In genomic region chr11:1926156-1927031, GRCh38 we compare ENCODE assay signal across 21 cellular contexts. TPM values are rescaled to one million over a fixed set of nuclear protein-coding genes. Genes with fewer than 3 reads are reported as not detected.
DNase-seq lines count a peak whose midpoint lies in the region; ATAC-seq and TF ChIP-seq lines count a peak whose summit lies in the region.
"Had no signal": no experiment of that assay in that cellular context is flagged by ENCODE, and none has a peak within 500 bp of the region (broad histone marks: within the 10 kb centered on the region; RNA-seq: fewer than 3 reads in every experiment).

No MANE protein-coding gene starts in this region.

- no peak for TF ChIP-seq POLR2A in heart left ventricle (IDR thresholded peaks at IDR 0.05)

- H3K27ac ChIP-seq in heart left ventricle, result peak overlapping the region; percentile 54 to 87 (median 70)
- no peak overlapping the region for H3K27ac ChIP-seq in naive thymus-derived CD4-positive, alpha-beta T cell (ENCODE audit: low read depth, low read length)
- H3K27ac ChIP-seq: skin epidermis, upper lobe of right lung had no signal

- ATAC-seq in left cardiac atrium (no peak), heart left ventricle (peak in 3 of 4 donors; percentile 2 to 33 (median 13)), GM21619 (IDR thresholded peaks at IDR 0.05; ENCODE audit: unreplicated experiment) (no peak)
- peak; percentile 37 for ATAC-seq in naive thymus-derived CD4-positive, alpha-beta T cell
- ATAC-seq: HCT116, upper lobe of right lung had no signal

- WGBS in heart left ventricle, 4 donors, result 77 to 83% (median 78%) methylated on average over 40 to 42 of the region's 42 CpGs

- H3K36me3 ChIP-seq in heart left ventricle, result no peaks in the 10 kb centered on the region
- H3K36me3 ChIP-seq in naive thymus-derived CD4-positive, alpha-beta T cell (ENCODE audit: control insufficient read depth in 2 of 3, insufficient read depth in 3 of 3, low read length in 3 of 3), result no peaks in the 10 kb centered on the region
- H3K36me3 ChIP-seq: adrenal gland, upper lobe of right lung had no signal

- peak overlapping the region in 1 of 12 donors; percentile 6 for H3K4me3 ChIP-seq in heart left ventricle
- H3K4me3 ChIP-seq in naive thymus-derived CD4-positive, alpha-beta T cell (ENCODE audit: low read length), result no peak overlapping the region
- H3K4me3 ChIP-seq: adrenal gland, skin epidermis, upper lobe of right lung had no signal

- H3K4me1 ChIP-seq in heart left ventricle, result peaks cover 4 to 76% (median 37%) of the 10 kb centered on the region in 12 donors
- no peaks in the 10 kb centered on the region for H3K4me1 ChIP-seq in naive thymus-derived CD4-positive, alpha-beta T cell (ENCODE audit: control insufficient read depth in 2 of 2, insufficient read depth in 2 of 2, low read length in 2 of 2)
- H3K4me1 ChIP-seq: adrenal gland, upper lobe of right lung had no signal

- intact Hi-C loops in cardiac septum (cut with DNase I), result no loop called here
- intact Hi-C loops in left cardiac atrium (cut with DNase I), result no loop called here
- intact Hi-C loops in heart left ventricle (cut with DNase I), result loop anchor here in 2 of 10 donors (5.0 to 10.0 kb wide), 3 partner anchors 44 to 232 kb away; partner anchors contain the start of gene KRTAP5-6 (in 1 of the 2)
- intact Hi-C loops in naive thymus-derived CD4-positive, alpha-beta T cell (cut with micrococcal nuclease), result no loop called here

- POLR2A ChIA-PET in naive thymus-derived CD4-positive, alpha-beta T cell (lab: Charles Lee), result no interaction called here

- no peak overlapping the region for H3K4me3 Mint-ChIP-seq in naive thymus-derived CD4-positive, alpha-beta T cell
- H3K4me3 Mint-ChIP-seq: activated T-helper 1 cell treated with anti-CD3 and anti-CD28 coated beads, Interleukin-12 subunit alpha, Interleukin-12 subunit beta, Interleukin-2, Interleukin-4 antibody, amounts not matched to agents 30 ng/mL and 10 ng/mL and 1 ng/mL, durations not matched to agents 14 hours and 24 hours and 36 hours; central memory CD8-positive, alpha-beta T cell; IgD-negative memory B cell had no signal

- CTCF ChIA-PET in naive thymus-derived CD4-positive, alpha-beta T cell (lab: Charles Lee), result no interaction called here

- peaks cover 3 to 16% (median 10%) of the 10 kb centered on the region in 7 donors for H3K4me1 Mint-ChIP-seq in naive thymus-derived CD4-positive, alpha-beta T cell

- H3K27me3 ChIP-seq in heart left ventricle, result no peaks in the 10 kb centered on the region
- no peaks in the 10 kb centered on the region for H3K27me3 ChIP-seq in naive thymus-derived CD4-positive, alpha-beta T cell (ENCODE audit: control insufficient read depth in 2 of 2, insufficient read depth in 2 of 2, low read length in 2 of 2)
- H3K27me3 ChIP-seq: adrenal gland, upper lobe of right lung had no signal

- H3K9me3 Mint-ChIP-seq in naive thymus-derived CD4-positive, alpha-beta T cell, result no peaks in the 10 kb centered on the region
- H3K9me3 Mint-ChIP-seq: activated T-helper 1 cell treated with anti-CD3 and anti-CD28 coated beads, Interleukin-12 subunit alpha, Interleukin-12 subunit beta, Interleukin-2, Interleukin-4 antibody, amounts not matched to agents 30 ng/mL and 10 ng/mL and 1 ng/mL, durations not matched to agents 14 hours and 24 hours and 36 hours; central memory CD8-positive, alpha-beta T cell; IgD-negative memory B cell had no signal

- no peak for TF ChIP-seq CTCF in heart left ventricle (IDR thresholded peaks at IDR 0.05)

- no peaks in the 10 kb centered on the region for H3K36me3 Mint-ChIP-seq in naive thymus-derived CD4-positive, alpha-beta T cell
- H3K36me3 Mint-ChIP-seq: IgD-negative memory B cell had no signal

- H3K27ac Mint-ChIP-seq in naive thymus-derived CD4-positive, alpha-beta T cell, result peak overlapping the region in 1 of 9 donors; percentile 34
- H3K27ac Mint-ChIP-seq: activated T-helper 1 cell treated with anti-CD3 and anti-CD28 coated beads, Interleukin-12 subunit alpha, Interleukin-12 subunit beta, Interleukin-2, Interleukin-4 antibody, amounts not matched to agents 30 ng/mL and 10 ng/mL and 1 ng/mL, durations not matched to agents 14 hours and 24 hours and 36 hours; IgD-negative memory B cell had no signal

- H3K9me3 ChIP-seq in heart left ventricle, result no peaks in the 10 kb centered on the region
- H3K9me3 ChIP-seq in naive thymus-derived CD4-positive, alpha-beta T cell (ENCODE audit: control insufficient read depth in 2 of 3, low read length in 3 of 3), result no peaks in the 10 kb centered on the region
- H3K9me3 ChIP-seq: adrenal gland, upper lobe of right lung had no signal

- H3K27me3 Mint-ChIP-seq in naive thymus-derived CD4-positive, alpha-beta T cell, result peaks cover 0 to 7% (median 5%) of the 10 kb centered on the region in 5 donors

- DNase-seq in cardiac septum (ENCODE audit: low spot score) (peak; percentile 77), left cardiac atrium (no peak), heart left ventricle (peak in 4 of 5 donors; percentile 40 to 64 (median 54)), middle frontal gyrus (ENCODE audit: extremely low spot score, low spot score) (no peak), retina (no peak), NCI-H1092 treated with DMSO at 0.1 percent for 48 hours (lab: John Stamatoyannopoulos, UW) (no peak)
- no peak for DNase-seq in naive thymus-derived CD4-positive, alpha-beta T cell
- DNase-seq: activated CD4-positive, alpha-beta T cell treated with anti-CD3 and anti-CD28 coated beads, Interleukin-2, amount 50 U/mL, for 48 hours; NCI-H1105; NK-92 treated with Interleukin-12 subunit alpha and Interleukin-12 subunit beta, amount 100 ng/mL, for 24 hours; SHP77; stimulated activated naive CD4-positive, alpha-beta T cell; upper lobe of right lung had no signal

RNA-seq across cellular contexts. Expression of gene TNNT3, which starts 6.9 kb away (rescaled TPM):
- total RNA-seq in cardiac septum, result 41.5 TPM
- total RNA-seq in left cardiac atrium, result 10 to 100 TPM; 11.7 to 28.5 TPM
- total RNA-seq in heart left ventricle, result 10 to 100 TPM; 17.1 to 84.5 (median 49.0) TPM
- 10 to 100 TPM; 40.8 to 45.5 TPM for polyA plus RNA-seq in heart left ventricle
- total RNA-seq in naive thymus-derived CD4-positive, alpha-beta T cell, result 10 to 100 TPM in 4 of 5 experiments, 1 to 10 TPM in 1; 9.8 to 37.1 (median 19.7) TPM
- polyA plus RNA-seq in naive thymus-derived CD4-positive, alpha-beta T cell, result under 1 TPM in 1 of 2 donors, not detected in 1; 0.31 TPM
- polyA plus RNA-seq: AG04450 had no signal

RNA-seq across cellular contexts. Expression of gene MRPL23, which starts 20.7 kb away (rescaled TPM):
- total RNA-seq in cardiac septum, result 85.0 TPM
- total RNA-seq in left cardiac atrium, result 10 to 100 TPM; 42.8 to 77.1 TPM
- total RNA-seq in heart left ventricle, result 100 to 1,000 TPM in 2 of 9 donors, 10 to 100 TPM in 7; 44.0 to 183 (median 76.1) TPM
- polyA plus RNA-seq in heart left ventricle, result 100 to 1,000 TPM; 141 to 183 TPM
- total RNA-seq in naive thymus-derived CD4-positive, alpha-beta T cell, result 10 to 100 TPM; 43.8 to 54.8 (median 50.4) TPM
- 10 to 100 TPM; 11.3 to 17.0 TPM for polyA plus RNA-seq in naive thymus-derived CD4-positive, alpha-beta T cell

RNA-seq across cellular contexts. Expression of gene PRR33, which starts 34.7 kb away (rescaled TPM):
- 0.75 TPM for total RNA-seq in cardiac septum
- under 1 TPM; 0.10 to 0.50 TPM for total RNA-seq in left cardiac atrium
- 1 to 10 TPM in 8 of 9 donors, under 1 TPM in 1; 0.81 to 5.1 (median 2.4) TPM for total RNA-seq in heart left ventricle
- polyA plus RNA-seq in heart left ventricle, result 1 to 10 TPM in 1 of 2 donors, under 1 TPM in 1; 0.08 to 4.6 TPM
- under 1 TPM in 2 of 5 experiments, not detected in 3; 0.07 to 0.10 TPM for total RNA-seq in naive thymus-derived CD4-positive, alpha-beta T cell
- polyA plus RNA-seq in naive thymus-derived CD4-positive, alpha-beta T cell, result under 1 TPM in 1 of 2 donors, not detected in 1; 0.17 TPM
- total RNA-seq: upper lobe of right lung had no signal
- polyA plus RNA-seq: AG04450 had no signal

Comparison
In these comparisons a context has a peak if more than half of its experiments do, and no peak if none do; other contexts are left out.
1. DNase-seq: peak in cardiac septum (single experiment) and heart left ventricle (4 of 5); none in left cardiac atrium (single experiment), naive thymus-derived CD4-positive, alpha-beta T cell (0 of 9), middle frontal gyrus (single experiment), retina (single experiment) and NCI-H1092 treated with DMSO at 0.1 percent for 48 hours (single experiment).
2. ATAC-seq: peak in heart left ventricle (3 of 4) and naive thymus-derived CD4-positive, alpha-beta T cell (single experiment); none in left cardiac atrium (0 of 2) and GM21619 (single experiment).